In genomic region chr6:170257376-170257775, GRCh38 we compare ENCODE assay signal across 19 cellular contexts.
"Had no signal": no experiment of that assay in that cellular context is flagged by ENCODE, and none has a peak within 500 bp of the region (broad histone marks: within the 10 kb centered on the region; RNA-seq: fewer than 3 reads in every experiment).

No MANE protein-coding gene starts in this region.

- H3K36me3 ChIP-seq: esophagus muscularis mucosa, gastroesophageal sphincter, heart left ventricle, left lung, ovary, upper lobe of right lung had no signal

- H3K9me3 ChIP-seq: esophagus muscularis mucosa, gastroesophageal sphincter, heart left ventricle, left lung, ovary, upper lobe of right lung had no signal

- H3K4me1 ChIP-seq: esophagus muscularis mucosa, gastroesophageal sphincter, left lung, upper lobe of right lung had no signal

- H3K27me3 ChIP-seq: gastroesophageal sphincter, heart left ventricle, ovary had no signal

- H3K27ac ChIP-seq: esophagus muscularis mucosa, gastroesophageal sphincter, heart left ventricle, left lung, ovary, upper lobe of right lung had no signal

- H3K4me3 ChIP-seq: esophagus muscularis mucosa, gastroesophageal sphincter, heart left ventricle, left lung, ovary, upper lobe of right lung had no signal

- ATAC-seq: gastroesophageal sphincter, heart left ventricle, left lung, upper lobe of right lung had no signal

- DNase-seq: activated CD4-positive, CD25-positive, alpha-beta regulatory T cell treated with anti-CD3 and anti-CD28 coated beads, Interleukin-2, amount 50 U/mL, for 72 hours; activated CD8-positive, alpha-beta memory T cell treated with anti-CD3 and anti-CD28 coated beads for 24 hours; activated CD8-positive, alpha-beta memory T cell treated with anti-CD3 and anti-CD28 coated beads, Interleukin-2, amount 50 U/mL, for 48 hours; activated gamma-delta T cell; activated T-cell treated with anti-CD3 and anti-CD28 coated beads, Interleukin-2, amount 50 U/mL, for 48 hours; dermis blood vessel endothelial cell; effector memory CD4-positive, alpha-beta T cell; kidney; naive B cell; stimulated activated CD4-positive, alpha-beta T cell treated with anti-CD3 and anti-CD28 coated beads, Interleukin-12 subunit alpha, Interleukin-12 subunit beta, amount 100 ng/mL, for 4 hours; stimulated activated CD4-positive, alpha-beta T cell treated with anti-CD3 and anti-CD28 coated beads, Interleukin-1b, Interleukin-23, amount 100 ng/mL, for 48 hours; stimulated activated CD8-positive, alpha-beta memory T cell treated with anti-CD3 and anti-CD28 coated beads, Interleukin-4, amount 100 ng/mL, for 48 hours; stimulated activated naive CD4-positive, alpha-beta T cell; upper lobe of right lung had no signal
